In genomic region chr3:153209596-153209995, GRCh38 we compare ENCODE assay signal across 10 cellular contexts. TPM values are rescaled to one million over a fixed set of nuclear protein-coding genes. Genes with fewer than 3 reads are reported as not detected.
DNase-seq lines count a peak whose midpoint lies in the region; ATAC-seq, FAIRE-seq and TF ChIP-seq lines count a peak whose summit lies in the region.
"Had no signal": no experiment of that assay in that cellular context is flagged by ENCODE, and none has a peak within 500 bp of the region (broad histone marks: within the 10 kb centered on the region; RNA-seq: fewer than 3 reads in every experiment).

No MANE protein-coding gene starts in this region.

- H3K14ac ChIP-seq in IMR-90 (replicated peaks; ENCODE audit: low read depth, low read length) = peak overlapping the region; percentile 91; the same call in 1 of the 2 replicates

- peak overlapping the region; percentile 84 for H2BK120ac ChIP-seq in IMR-90 (ENCODE audit: low read depth, low read length)

- H3K56ac ChIP-seq in IMR-90 (ENCODE audit: extremely low read depth, insufficient read depth, low read length) = no peak overlapping the region

- TF ChIP-seq POLR2A in IMR-90 (IDR thresholded peaks at IDR 0.05; ENCODE audit: low read depth, low read length) = no peak

- H3K4ac ChIP-seq in IMR-90 (ENCODE audit: low read depth, low read length) = peak overlapping the region; percentile 71; the same call in 1 of the 2 replicates

- H3K9me3 Mint-ChIP-seq in astrocyte (ENCODE audit: unreplicated experiment) = no peaks in the 10 kb centered on the region

- H4K5ac ChIP-seq in IMR-90 (ENCODE audit: low read depth, low read length) = no peak overlapping the region

- H4K20me1 ChIP-seq in IMR-90 (ENCODE audit: insufficient read depth, low read length) = no peaks in the 10 kb centered on the region
- H4K20me1 ChIP-seq in astrocyte (ENCODE audit: insufficient read depth, low read length) = no peaks in the 10 kb centered on the region
- H4K20me1 ChIP-seq in OCI-LY7 (ENCODE audit: insufficient read depth, low read length) = no peaks in the 10 kb centered on the region

- H2AK9ac ChIP-seq in IMR-90 (replicated peaks; ENCODE audit: low read depth, low read length, poor library complexity) = peak overlapping the region; percentile 47

- in situ Hi-C loops in IMR-90 (cut with MboI; ENCODE audit: low sequenced_read_pairs) = no loop called here

- H3K27me3 ChIP-seq in IMR-90 (ENCODE audit: control insufficient read depth, insufficient read depth, low read length) (no peaks in the 10 kb centered on the region), astrocyte (ENCODE audit: insufficient read depth, low read length) (no peaks in the 10 kb centered on the region)
- H3K27me3 ChIP-seq: tibial artery had no signal

- H3K36me3 ChIP-seq in IMR-90 (ENCODE audit: control insufficient read depth, insufficient read depth, low read length) = no peaks in the 10 kb centered on the region
- H3K36me3 ChIP-seq in astrocyte (ENCODE audit: insufficient read depth, low read length) = no peaks in the 10 kb centered on the region
- H3K36me3 ChIP-seq in OCI-LY7 (ENCODE audit: insufficient read depth, low read length) = no peaks in the 10 kb centered on the region
- H3K36me3 ChIP-seq: tibial artery had no signal

- peak overlapping the region; percentile 71; the same call in 1 of the 3 replicates for H2BK15ac ChIP-seq in IMR-90 (ENCODE audit: low read depth, low read length)

- no peaks in the 10 kb centered on the region for H3K27me3 Mint-ChIP-seq in astrocyte (ENCODE audit: low read depth, unreplicated experiment)

- H3K9me1 ChIP-seq in IMR-90 (ENCODE audit: insufficient read depth, low read length) = peaks cover 7% of the 10 kb centered on the region

- peak overlapping the region; percentile 19; the same call in 1 of the 2 replicates for H3K23ac ChIP-seq in IMR-90 (ENCODE audit: low read depth, low read length)

- no peak overlapping the region; the same call in 1 of the 2 replicates for H3K18ac ChIP-seq in IMR-90 (ENCODE audit: low read depth, low read length)

- DNase-seq in AG20443 (ENCODE audit: low spot score) (peak; percentile 62), IMR-90 (peak; percentile 78), astrocyte (ENCODE audit: low read depth) (peak; percentile 42), iPS-NIHi11 (ENCODE audit: low spot score) (peak; percentile 68), foreskin melanocyte (no peak), OCI-LY7 (ENCODE audit: low spot score) (no peak)
- DNase-seq in stimulated activated naive CD8-positive, alpha-beta T cell treated with anti-CD3 and anti-CD28 coated beads, Interleukin-15, Interleukin-2, amounts not matched to agents 100 U/mL and 50 U/mL, for 24 hours = no peak

- intact Hi-C loops in IMR-90 (cut with micrococcal nuclease) (no loop called here), OCI-LY7 (cut with micrococcal nuclease; ENCODE audit: unreplicated experiment) (no loop called here)

- peak overlapping the region; percentile 75 for H2BK20ac ChIP-seq in IMR-90 (ENCODE audit: low read depth, low read length)

- peak overlapping the region; percentile 19 for H4K91ac ChIP-seq in IMR-90 (ENCODE audit: insufficient read depth, low read depth, low read length)

- peak overlapping the region; percentile 14 for H2BK5ac ChIP-seq in IMR-90 (ENCODE audit: low read depth, low read length, poor library complexity, severe bottlenecking)

- no peaks in the 10 kb centered on the region for H3K9me2 ChIP-seq in OCI-LY7 (ENCODE audit: insufficient read depth, low read length)

- no peaks in the 10 kb centered on the region for H3K36me3 Mint-ChIP-seq in astrocyte (ENCODE audit: low read depth, unreplicated experiment)

- no peak for TF ChIP-seq RAD21 in IMR-90 (IDR thresholded peaks at IDR 0.05; ENCODE audit: low read length)

- WGBS in IMR-90 (ENCODE audit: extremely low coverage in 2 of 2, insufficient read length in 1 of 2), 2 experiments = no CpG with 5 or more reads among the region's 8 CpGs

- CTCF ChIA-PET in IMR-90 (lab: Yijun Ruan, JAX) = interaction anchor here (1.0 kb wide), 1 partner anchor 12 kb away, joined by 3 read pairs; no protein-coding TSS in a partner anchor
- CTCF ChIA-PET in OCI-LY7 (lab: Charles Lee; ENCODE audit: unreplicated experiment) = no interaction called here

- H3K9me3 ChIP-seq in IMR-90 (ENCODE audit: control insufficient read depth, insufficient read depth, low read length) (no peaks in the 10 kb centered on the region), astrocyte (ENCODE audit: insufficient read depth, low read depth, low read length) (no peaks in the 10 kb centered on the region), OCI-LY7 (ENCODE audit: low read length) (no peaks in the 10 kb centered on the region)
- H3K9me3 ChIP-seq: tibial artery had no signal

- H3K4me3 ChIP-seq in IMR-90 (ENCODE audit: insufficient read depth, low read depth, low read length) (no peak overlapping the region), astrocyte (ENCODE audit: insufficient read depth, low read depth, low read length) (peak overlapping the region; percentile 13), OCI-LY7 (ENCODE audit: low read depth, low read length, poor library complexity, severe bottlenecking) (no peak overlapping the region)
- H3K4me3 ChIP-seq: tibial artery had no signal

- dilution Hi-C loops in IMR-90 (cut with HindIII; ENCODE audit: low sequenced_read_pairs, unreplicated experiment) = no loop called here

- peaks cover 1% of the 10 kb centered on the region for H3K4me1 ChIP-seq in IMR-90 (ENCODE audit: control insufficient read depth, insufficient read depth, low read length)
- H3K4me1 ChIP-seq in astrocyte (ENCODE audit: insufficient read depth, low read length) = peaks cover 12% of the 10 kb centered on the region
- no peaks in the 10 kb centered on the region for H3K4me1 ChIP-seq in OCI-LY7 (ENCODE audit: insufficient read depth, low read length, poor library complexity, severe bottlenecking)

- POLR2A ChIA-PET in IMR-90 (lab: Charles Lee; ENCODE audit: unreplicated experiment) = interaction anchor here (0.6 kb wide), 2 partner anchors 103 to 169 kb away, joined by 4 to 20 read pairs; no protein-coding TSS in a partner anchor
- POLR2A ChIA-PET in OCI-LY7 (lab: Charles Lee) = interaction anchor here (1.2 kb wide), 1 partner anchor 46 kb away, joined by 5 read pairs; no protein-coding TSS in a partner anchor

- peak overlapping the region; percentile 71 to 79; a peak in 3 of 4 replicates for H4K8ac ChIP-seq in IMR-90 (ENCODE audit: low read depth in 2 of 2, low read length in 2 of 2)

- peak overlapping the region; percentile 29; the same call in 1 of the 2 replicates for H2AK5ac ChIP-seq in IMR-90 (ENCODE audit: low read depth, low read length)

- no peaks in the 10 kb centered on the region for H3K79me2 ChIP-seq in astrocyte (ENCODE audit: insufficient read depth, low read length)
- no peaks in the 10 kb centered on the region for H3K79me2 ChIP-seq in OCI-LY7 (ENCODE audit: insufficient read depth, low read depth, low read length)

- H3K9ac ChIP-seq in IMR-90 (ENCODE audit: low read depth, low read length) (no peak overlapping the region), astrocyte (ENCODE audit: low read length) (peak overlapping the region; percentile 48)

- peak; percentile 67 for FAIRE-seq in astrocyte (lab: Jason Lieb, UNC)
- FAIRE-seq: colon had no signal

- H3K79me1 ChIP-seq in IMR-90 (ENCODE audit: low read depth in 1 of 2, low read length in 2 of 2) = no peaks in the 10 kb centered on the region

- H3K4me2 ChIP-seq in IMR-90 (ENCODE audit: low read depth, low read length) (peak overlapping the region; percentile 3; the same call in 1 of the 2 replicates), astrocyte (ENCODE audit: low read length) (peak overlapping the region; percentile 81), OCI-LY7 (ENCODE audit: low read length) (no peak overlapping the region)

- ATAC-seq in IMR-90 (ENCODE audit: low read depth) (peak; percentile 89), GM18867 (IDR thresholded peaks at IDR 0.05; ENCODE audit: unreplicated experiment) (no peak)
- no peak for ATAC-seq in stimulated activated naive CD8-positive, alpha-beta T cell treated with anti-CD3 and anti-CD28 coated beads, Interleukin-15, Interleukin-2, amounts not matched to agents 100 U/mL and 50 U/mL, for 24 hours

- H3K27ac ChIP-seq in IMR-90 (ENCODE audit: insufficient read depth, low read length) (peak overlapping the region; percentile 24; the same call in 1 of the 2 replicates), astrocyte (ENCODE audit: low read depth, low read length) (peak overlapping the region; percentile 57), OCI-LY7 (ENCODE audit: low read depth, low read length, poor library complexity, severe bottlenecking) (no peak overlapping the region)
- H3K27ac ChIP-seq: tibial artery had no signal

- H3K27ac Mint-ChIP-seq in astrocyte (ENCODE audit: unreplicated experiment) = peak overlapping the region; percentile 41

- TF ChIP-seq CTCF in IMR-90 (conservative IDR thresholded peaks at IDR 0.05; ENCODE audit: low read depth, low read length) = no peak
- no peak for TF ChIP-seq CTCF in astrocyte (IDR thresholded peaks at IDR 0.05; ENCODE audit: insufficient read depth, low read depth, low read length)
- TF ChIP-seq CTCF in OCI-LY7 (conservative IDR thresholded peaks at IDR 0.05; ENCODE audit: low read length) = no peak

- H2AFZ ChIP-seq in IMR-90 (replicated peaks; ENCODE audit: low read length, poor library complexity) (peak overlapping the region; percentile 78), astrocyte (ENCODE audit: low read depth, low read length) (peak overlapping the region; percentile 34), OCI-LY7 (ENCODE audit: low read length) (no peak overlapping the region)

- H3K4me3 Mint-ChIP-seq in astrocyte (ENCODE audit: unreplicated experiment) = no peak overlapping the region

- peaks cover 18% of the 10 kb centered on the region for H3K4me1 Mint-ChIP-seq in astrocyte (ENCODE audit: low read depth, unreplicated experiment)

- BruUV-seq in IMR-90 (replicated peaks; lab: Mats Ljungman, UMichigan) (no TSS peak), OCI-LY7 (replicated peaks; lab: Mats Ljungman, UMichigan) (no TSS peak)

TF ChIP-seq in IMR-90, 13 proteins besides CTCF, POLR2A, EP300 and RAD21:
- TF ChIP-seq USF2 (IDR thresholded peaks at IDR 0.05; ENCODE audit: low read depth, low read length) (no peak), FOS (IDR thresholded peaks at IDR 0.05; ENCODE audit: low read depth, low read length) (0 out of 2 replicates have a peak, but pooled peaks have one; percentile 3)

RNA-seq across cellular contexts. Expression of gene RAP2B, which starts 47.6 kb away (rescaled TPM):
- 12.4 and 18.1 TPM in 2 replicates for total RNA-seq in IMR-90 (2012; rRNA removed)
- polyA plus RNA-seq in IMR-90 (2012; rRNA removed) = 6.1 and 6.6 TPM in 2 replicates
- 6.3 and 6.4 TPM in 2 replicates for polyA plus RNA-seq in IMR-90 (2012; cell fraction: cytosol; rRNA removed)
- polyA plus RNA-seq in IMR-90 (2012; cell fraction: nucleus; rRNA removed; ENCODE audit: low replicate concordance) = 2.0 and 2.1 TPM in 2 replicates
- total RNA-seq in astrocyte = 42.2 and 45.4 TPM in 2 replicates
- total RNA-seq in OCI-LY7 (2014; rRNA removed; shearing (Covaris generic)) = 11.3 and 12.2 TPM in 2 replicates
- 15.1 and 16.3 TPM in 2 replicates for total RNA-seq in OCI-LY7 (2022)

Comparison
In these comparisons a context has a peak if more than half of its experiments do, and no peak if none do; other contexts are left out.
1. DNase-seq: peak in AG20443 (single experiment), IMR-90 (single experiment), astrocyte (single experiment) and iPS-NIHi11 (single experiment); none in stimulated activated naive CD8-positive, alpha-beta T cell treated with anti-CD3 and anti-CD28 coated beads, Interleukin-15, Interleukin-2, amounts not matched to agents 100 U/mL and 50 U/mL, for 24 hours (single experiment), foreskin melanocyte (single experiment) and OCI-LY7 (single experiment).